11 cellular contexts compared by ENCODE assay signal in genomic region chr10:110363572-110364411, GRCh38. TPM values are rescaled to one million over a fixed set of nuclear protein-coding genes. Genes with fewer than 3 reads are reported as not detected.
DNase-seq lines count a peak whose midpoint lies in the region; ATAC-seq and TF ChIP-seq lines count a peak whose summit lies in the region.
"Had no signal": no experiment of that assay in that cellular context is flagged by ENCODE, and none has a peak within 500 bp of the region (broad histone marks: within the 10 kb centered on the region; RNA-seq: fewer than 3 reads in every experiment).

No MANE protein-coding gene starts in this region.

- peaks cover 10% of the 10 kb centered on the region for H3K27me3 Mint-ChIP-seq in GM23338 (ENCODE audit: insufficient read depth, low read depth, poor library complexity)
- no peaks in the 10 kb centered on the region for H3K27me3 Mint-ChIP-seq in neural progenitor cell (ENCODE audit: insufficient read depth, low read depth)

- H3K36me3 Mint-ChIP-seq in GM23338 (ENCODE audit: low read depth) (no peaks in the 10 kb centered on the region), neural progenitor cell (no peaks in the 10 kb centered on the region)

- H3K27ac Mint-ChIP-seq in GM23338 (no peak overlapping the region), neural progenitor cell (peak overlapping the region; percentile 30)

- H3K27me3 ChIP-seq in GM23338 (ENCODE audit: insufficient read depth): no peaks in the 10 kb centered on the region
- no peaks in the 10 kb centered on the region for H3K27me3 ChIP-seq in OCI-LY1 (ENCODE audit: insufficient read depth, low read length)
- H3K27me3 ChIP-seq in neural progenitor cell: no peaks in the 10 kb centered on the region
- no peaks in the 10 kb centered on the region for H3K27me3 ChIP-seq in ascending aorta

- intact Hi-C loops in ascending aorta (cut with DNase I): no loop called here

- DNase-seq in GM23338 (ENCODE audit: low spot score) (no peak), neural progenitor cell (ENCODE audit: low spot score) (peak; percentile 26), Kasumi-1 (lab: John Stamatoyannopoulos, UW) (no peak), AG08396 (ENCODE audit: low spot score) (no peak), ascending aorta (ENCODE audit: low spot score in 2 of 2) (no peak)
- DNase-seq in central memory CD4-positive, alpha-beta T cell: peak; percentile 42
- DNase-seq: HCEC 1CT, islet precursor cell, NCI-H2029 had no signal

- H3K36me3 ChIP-seq in GM23338 (ENCODE audit: insufficient read depth) (no peaks in the 10 kb centered on the region), OCI-LY1 (ENCODE audit: insufficient read depth, low read length) (no peaks in the 10 kb centered on the region), neural progenitor cell (no peaks in the 10 kb centered on the region), ascending aorta (no peaks in the 10 kb centered on the region)

- H2AFZ ChIP-seq in GM23338 (peak overlapping the region; percentile 83; the same call in 1 of the 2 replicates), OCI-LY1 (ENCODE audit: low read length) (peak overlapping the region; percentile 19; the same call in 1 of the 2 replicates), neural progenitor cell (replicated peaks) (no peak overlapping the region)

- H3K27ac ChIP-seq in GM23338 (ENCODE audit: low read depth) (no peak overlapping the region), OCI-LY1 (ENCODE audit: low read depth, low read length, poor library complexity, severe bottlenecking) (peak overlapping the region; percentile 33), neural progenitor cell (no peak overlapping the region), ascending aorta (no peak overlapping the region)

- H3F3A ChIP-seq in GM23338 (replicated peaks; ENCODE audit: low read depth) (no peaks in the 10 kb centered on the region), OCI-LY1 (ENCODE audit: insufficient read depth, low read length) (no peaks in the 10 kb centered on the region), neural progenitor cell (ENCODE audit: low read depth) (no peaks in the 10 kb centered on the region)

- H3K79me2 ChIP-seq in GM23338 (replicated peaks; ENCODE audit: insufficient read depth): no peaks in the 10 kb centered on the region
- no peaks in the 10 kb centered on the region for H3K79me2 ChIP-seq in OCI-LY1 (ENCODE audit: insufficient read depth, low read length)
- no peaks in the 10 kb centered on the region for H3K79me2 ChIP-seq in neural progenitor cell (ENCODE audit: low read depth)

- H3K4me2 ChIP-seq in GM23338 (no peak overlapping the region), OCI-LY1 (ENCODE audit: low read length) (no peak overlapping the region; the same call in 1 of the 2 replicates), neural progenitor cell (no peak overlapping the region)

- no peak overlapping the region; the same call in 2 of the 3 replicates for H3K4me3 Mint-ChIP-seq in GM23338
- no peak overlapping the region for H3K4me3 Mint-ChIP-seq in neural progenitor cell

- no peak for TF ChIP-seq CTCF in GM23338 (conservative IDR thresholded peaks at IDR 0.05; ENCODE audit: low read depth in 2 of 2)
- no peak for TF ChIP-seq CTCF in OCI-LY1 (IDR thresholded peaks at IDR 0.05; ENCODE audit: low read length)
- TF ChIP-seq CTCF in neural progenitor cell (IDR thresholded peaks at IDR 0.05): no peak
- no peak for TF ChIP-seq CTCF in ascending aorta (IDR thresholded peaks at IDR 0.05)

- H4K20me1 ChIP-seq in GM23338 (replicated peaks; ENCODE audit: insufficient read depth): no peaks in the 10 kb centered on the region
- H4K20me1 ChIP-seq in OCI-LY1 (ENCODE audit: insufficient read depth, low read length): no peaks in the 10 kb centered on the region
- H4K20me1 ChIP-seq in neural progenitor cell (ENCODE audit: low read depth): no peaks in the 10 kb centered on the region

- H3K4me3 ChIP-seq in GM23338 (no peak overlapping the region), OCI-LY1 (ENCODE audit: low read depth, low read length, poor library complexity, severe bottlenecking) (no peak overlapping the region), neural progenitor cell (no peak overlapping the region), ascending aorta (no peak overlapping the region)

- H3K9me2 ChIP-seq in GM23338 (ENCODE audit: insufficient read depth) (no peaks in the 10 kb centered on the region), OCI-LY1 (ENCODE audit: low read depth, low read length) (no peaks in the 10 kb centered on the region)

- H3K9me3 ChIP-seq in OCI-LY1 (ENCODE audit: low read length) (no peaks in the 10 kb centered on the region), neural progenitor cell (ENCODE audit: low read depth) (no peaks in the 10 kb centered on the region), ascending aorta (no peaks in the 10 kb centered on the region)

- peaks cover 18% of the 10 kb centered on the region for H3K4me1 Mint-ChIP-seq in GM23338
- H3K4me1 Mint-ChIP-seq in neural progenitor cell: peaks cover 21% of the 10 kb centered on the region

- H3K4me1 ChIP-seq in GM23338 (ENCODE audit: insufficient read depth) (peaks cover 2% of the 10 kb centered on the region; the same call in 1 of the 2 replicates), OCI-LY1 (ENCODE audit: insufficient read depth, low read length, severe bottlenecking) (peaks cover 61% of the 10 kb centered on the region), neural progenitor cell (peaks cover 12% of the 10 kb centered on the region), ascending aorta (no peaks in the 10 kb centered on the region)

- H3K9ac ChIP-seq in OCI-LY1 (ENCODE audit: low read length) (no peak overlapping the region), neural progenitor cell (no peak overlapping the region)

- H3K9me3 Mint-ChIP-seq in GM23338: no peaks in the 10 kb centered on the region
- H3K9me3 Mint-ChIP-seq in neural progenitor cell: no peaks in the 10 kb centered on the region

- no peak for ATAC-seq in GM23338
- no peak for ATAC-seq in GM18511 (IDR thresholded peaks at IDR 0.05; ENCODE audit: unreplicated experiment)

TF ChIP-seq in GM23338, 12 proteins besides CTCF, POLR2A, EP300 and RAD21:
- TF ChIP-seq NANOG (IDR thresholded peaks at IDR 0.05; ENCODE audit: borderline replicate concordance) (no peak), STAT1 (IDR thresholded peaks at IDR 0.05; ENCODE audit: unreplicated experiment) (no peak), ZNF331 (CRISPR knock-in tag; IDR thresholded peaks at IDR 0.05; ENCODE audit: low read depth) (no peak), REST (IDR thresholded peaks at IDR 0.05; ENCODE audit: unreplicated experiment) (no peak), EZH2 (IDR thresholded peaks at IDR 0.05; ENCODE audit: low read depth, unreplicated experiment) (no peak), ETS1 (IDR thresholded peaks at IDR 0.05) (no peak)

RNA-seq across cellular contexts. Expression of gene SMNDC1, which starts 59.1 kb away (rescaled TPM):
- 28.4 and 29.9 TPM in 2 replicates for total RNA-seq in GM23338 (2014; rRNA removed; shearing (Covaris generic))
- 41.9 and 45.1 TPM in 2 replicates for polyA plus RNA-seq in GM23338 (2016; fragmentation: Nextera tagmentation; extraction: Ambion mirVana)
- total RNA-seq in neural progenitor cell (ENCODE audit: low replicate concordance) (11.7 and 18.1 TPM in 2 replicates), ascending aorta (6.9 TPM)

Comparison
In these comparisons a context has a peak if more than half of its experiments do, and no peak if none do; other contexts are left out.
1. DNase-seq: peak in central memory CD4-positive, alpha-beta T cell (single experiment) and neural progenitor cell (single experiment); none in GM23338 (single experiment), Kasumi-1 (0 of 2), AG08396 (single experiment) and ascending aorta (0 of 2).